17 cellular contexts compared by ENCODE assay signal in the genomic region with DNA sequence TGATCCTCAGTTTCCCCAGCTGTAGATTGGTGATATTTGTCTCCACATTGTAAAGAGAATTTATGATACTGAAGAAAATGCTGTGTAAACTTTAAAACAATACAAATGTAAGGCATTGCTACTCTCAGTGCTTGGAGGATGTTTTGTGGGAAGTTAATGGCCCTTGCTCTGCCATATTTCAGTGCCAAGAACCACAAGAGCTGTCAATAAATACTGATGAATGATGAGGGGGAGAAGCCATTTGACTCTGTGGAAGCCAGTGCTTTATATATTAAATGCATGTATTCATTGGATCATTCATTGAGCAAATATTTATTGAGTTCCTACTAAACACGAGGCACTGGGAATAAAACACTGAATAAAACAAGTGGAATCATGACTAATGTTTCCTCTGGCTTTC. TPM values are rescaled to one million over a fixed set of nuclear protein-coding genes. Genes with fewer than 3 reads are reported as not detected.
DNase-seq lines count a peak whose midpoint lies in the region; TF ChIP-seq lines count a peak whose summit lies in the region.
"Had no signal": no experiment of that assay in that cellular context is flagged by ENCODE, and none has a peak within 500 bp of the region (broad histone marks: within the 10 kb centered on the region; RNA-seq: fewer than 3 reads in every experiment).

No MANE protein-coding gene starts in this region.

- no peaks in the 10 kb centered on the region for H3K4me1 ChIP-seq in prostate gland (replicated peaks)
- no peaks in the 10 kb centered on the region for H3K4me1 ChIP-seq in thyroid gland
- H3K4me1 ChIP-seq: testis had no signal

- H3K36me3 ChIP-seq in prostate gland (no peaks in the 10 kb centered on the region), thyroid gland (no peaks in the 10 kb centered on the region)
- H3K36me3 ChIP-seq: neutrophil had no signal

- WGBS in prostate gland: 32% methylated on average over 1 of the region's 1 CpG
- WGBS in thyroid gland, 2 donors: 72 to 88% methylated on average over 1 of the region's 1 CpG

- H3K27ac ChIP-seq in prostate gland: no peak overlapping the region
- H3K27ac ChIP-seq in thyroid gland: no peak overlapping the region
- H3K27ac ChIP-seq: neutrophil, SK-N-MC, testis had no signal

- TF ChIP-seq CTCF in LNCaP clone FGC (IDR thresholded peaks at IDR 0.05; ENCODE audit: control insufficient read depth, extremely low read depth, insufficient read depth) (no peak), prostate gland (IDR thresholded peaks at IDR 0.05) (no peak), thyroid gland (IDR thresholded peaks at IDR 0.05) (no peak), GM10266 (IDR thresholded peaks at IDR 0.05; ENCODE audit: control insufficient read depth, insufficient read depth, low read depth, missing control alignments) (no peak)

- H3K27me3 Mint-ChIP-seq in activated CD4-positive, alpha-beta T cell treated with anti-CD3 and anti-CD28 coated beads, Interleukin-2, amount 10 ng/mL, durations not matched to agents 24 days and 14 days: peaks cover 19% of the 10 kb centered on the region

- H3K9me3 Mint-ChIP-seq in activated CD4-positive, alpha-beta T cell treated with anti-CD3 and anti-CD28 coated beads, Interleukin-2, amount 10 ng/mL, durations not matched to agents 24 days and 14 days: no peaks in the 10 kb centered on the region

- no peak overlapping the region for H3K4me3 Mint-ChIP-seq in activated CD4-positive, alpha-beta T cell treated with anti-CD3 and anti-CD28 coated beads, Interleukin-2, amount 10 ng/mL, durations not matched to agents 24 days and 14 days
- H3K4me3 Mint-ChIP-seq: activated naive CD4-positive, alpha-beta T cell treated with anti-CD3 and anti-CD28 coated beads, Interleukin-2, amount 50 U/mL, for 24 hours had no signal

- no peaks in the 10 kb centered on the region for H3K36me3 Mint-ChIP-seq in activated CD4-positive, alpha-beta T cell treated with anti-CD3 and anti-CD28 coated beads, Interleukin-2, amount 10 ng/mL, durations not matched to agents 24 days and 14 days (ENCODE audit: low read depth)
- H3K36me3 Mint-ChIP-seq: activated naive CD4-positive, alpha-beta T cell treated with anti-CD3 and anti-CD28 coated beads, Interleukin-2, amount 50 U/mL, for 24 hours had no signal

- no peak overlapping the region for H3K27ac Mint-ChIP-seq in activated CD4-positive, alpha-beta T cell treated with anti-CD3 and anti-CD28 coated beads, Interleukin-2, amount 10 ng/mL, durations not matched to agents 24 days and 14 days
- H3K27ac Mint-ChIP-seq: activated naive CD4-positive, alpha-beta T cell treated with anti-CD3 and anti-CD28 coated beads, Interleukin-2, amount 50 U/mL, for 24 hours had no signal

- TF ChIP-seq POLR2A in prostate gland (IDR thresholded peaks at IDR 0.05): no peak
- no peak for TF ChIP-seq POLR2A in thyroid gland (IDR thresholded peaks at IDR 0.05)

- H3K4me1 Mint-ChIP-seq in activated CD4-positive, alpha-beta T cell treated with anti-CD3 and anti-CD28 coated beads, Interleukin-2, amount 10 ng/mL, durations not matched to agents 24 days and 14 days: no peaks in the 10 kb centered on the region
- H3K4me1 Mint-ChIP-seq: activated naive CD4-positive, alpha-beta T cell treated with anti-CD3 and anti-CD28 coated beads, Interleukin-2, amount 50 U/mL, for 24 hours had no signal

- no peaks in the 10 kb centered on the region for H3K9me3 ChIP-seq in prostate gland
- no peaks in the 10 kb centered on the region for H3K9me3 ChIP-seq in thyroid gland
- H3K9me3 ChIP-seq: mucosa of descending colon, neutrophil, testis had no signal

- DNase-seq in DMS79 treated with DMSO at 0.1 percent for 48 hours (lab: John Stamatoyannopoulos, UW) (peak; percentile 84), LNCaP clone FGC (ENCODE audit: low read depth) (peak; percentile 13), NCI-H774 (lab: John Stamatoyannopoulos, UW) (peak; percentile 71), prostate gland (ENCODE audit: low spot score) (peak; percentile 22), thyroid gland (no peak), CD1c-positive myeloid dendritic cell (ENCODE audit: extremely low spot score) (no peak), GM10266 (ENCODE audit: extremely low spot score) (no peak)
- DNase-seq in activated CD4-positive, alpha-beta T cell treated with anti-CD3 and anti-CD28 coated beads, Interleukin-2, amount 10 ng/mL, durations not matched to agents 24 days and 14 days: no peak
- DNase-seq: hypothalamus; left colon; mucosa of descending colon; NCI-H2227 treated with DMSO at 0.1 percent for 48 hours; stimulated activated CD4-positive, alpha-beta T cell treated with anti-CD3 and anti-CD28 coated beads, Interleukin-4, amount 100 ng/mL, for 4 hours; testis had no signal

- intact Hi-C loops in prostate gland (cut with DNase I): no loop called here
- intact Hi-C loops in thyroid gland (cut with DNase I): no loop called here
- intact Hi-C loops in activated CD4-positive, alpha-beta T cell treated with anti-CD3 and anti-CD28 coated beads, Interleukin-2, amount 10 ng/mL, durations not matched to agents 24 days and 14 days (cut with micrococcal nuclease): no loop called here

- H3K4me3 ChIP-seq in LNCaP clone FGC (ENCODE audit: low read depth, low read length): no peak overlapping the region
- no peak overlapping the region for H3K4me3 ChIP-seq in prostate gland
- no peak overlapping the region for H3K4me3 ChIP-seq in thyroid gland (replicated peaks in 1 of 3)
- H3K4me3 ChIP-seq: mucosa of descending colon, SK-N-MC, testis had no signal

- H3K27me3 ChIP-seq in prostate gland (replicated peaks; ENCODE audit: insufficient read depth) (no peaks in the 10 kb centered on the region), thyroid gland (no peaks in the 10 kb centered on the region)
- H3K27me3 ChIP-seq: neutrophil, testis had no signal

RNA-seq across cellular contexts. Expression of gene CACNA1C, which starts 30.8 kb away (rescaled TPM):
- total RNA-seq in prostate gland (10 to 100 TPM in 1 of 2 donors, 1 to 10 TPM in 1; 8.1 to 18.2 TPM), thyroid gland (1 to 10 TPM; 2.0 to 4.2 (median 2.5) TPM)
- total RNA-seq in activated CD4-positive, alpha-beta T cell treated with anti-CD3 and anti-CD28 coated beads, Interleukin-2, amount 10 ng/mL, durations not matched to agents 24 days and 14 days: 0.07 TPM in 2 replicates

Comparison
In these comparisons a context has a peak if more than half of its experiments do, and no peak if none do; other contexts are left out.
1. DNase-seq: peak in DMS79 treated with DMSO at 0.1 percent for 48 hours (single experiment), LNCaP clone FGC (single experiment), NCI-H774 (single experiment) and prostate gland (single experiment); none in thyroid gland (0 of 2), CD1c-positive myeloid dendritic cell (single experiment), GM10266 (single experiment) and activated CD4-positive, alpha-beta T cell treated with anti-CD3 and anti-CD28 coated beads, Interleukin-2, amount 10 ng/mL, durations not matched to agents 24 days and 14 days (single experiment).